In the genomic region with DNA sequence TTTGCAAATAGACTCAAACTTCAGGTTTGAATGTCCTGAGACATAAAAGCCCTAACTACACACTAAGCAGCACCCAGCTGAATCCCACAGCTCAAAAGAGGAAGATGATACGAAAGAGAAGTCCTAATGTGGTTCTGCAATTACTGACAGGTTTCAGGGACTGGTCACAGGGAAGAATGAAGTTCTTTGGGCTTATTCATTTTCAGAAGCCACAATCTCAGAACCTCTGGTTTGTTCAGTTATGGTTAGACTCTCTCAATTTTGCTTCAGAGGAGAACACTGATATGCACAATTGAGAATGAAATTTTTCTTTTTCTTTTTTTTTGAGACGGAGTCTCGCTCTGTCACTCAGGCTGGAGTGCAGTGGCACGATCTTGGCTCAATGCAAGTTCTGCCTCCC, we compare ENCODE assay signal across 16 cellular contexts.
DNase-seq lines count a peak whose midpoint lies in the region; ATAC-seq and TF ChIP-seq lines count a peak whose summit lies in the region.
"Had no signal": no experiment of that assay in that cellular context is flagged by ENCODE, and none has a peak within 500 bp of the region (broad histone marks: within the 10 kb centered on the region; RNA-seq: fewer than 3 reads in every experiment).

No MANE protein-coding gene starts in this region.

- ATAC-seq in GM18909 (IDR thresholded peaks at IDR 0.05; ENCODE audit: poor library complexity, unreplicated experiment) (peak; percentile 94), GM21717 (IDR thresholded peaks at IDR 0.05; ENCODE audit: unreplicated experiment) (peak; percentile 98), HG03196 (IDR thresholded peaks at IDR 0.05; ENCODE audit: unreplicated experiment) (peak; percentile 93), natural killer cell (no peak), T-helper 17 cell (no peak)
- peak; percentile 96 for ATAC-seq in activated T-helper 17 cell treated with anti-CD3 and anti-CD28 coated beads, Interleukin-2, amount 50 U/mL, for 72 hours (replicated peaks)
- ATAC-seq: naive thymus-derived CD8-positive, alpha-beta T cell had no signal

- H3K9me3 ChIP-seq in right atrium auricular region (no peaks in the 10 kb centered on the region), T-helper 17 cell (ENCODE audit: control insufficient read depth, low read length, poor library complexity, severe bottlenecking) (no peaks in the 10 kb centered on the region)

- no peaks in the 10 kb centered on the region for H3K4me1 ChIP-seq in right atrium auricular region

- TF ChIP-seq CTCF in natural killer cell (IDR thresholded peaks at IDR 0.05) (no peak), right atrium auricular region (IDR thresholded peaks at IDR 0.05) (no peak)

- DNase-seq in central memory CD4-positive, alpha-beta T cell = no peak
- DNase-seq in natural killer cell (no peak), right atrium auricular region (ENCODE audit: low spot score) (no peak), T-helper 17 cell (no peak)
- DNase-seq: activated gamma-delta T cell; DND-41; dorsolateral prefrontal cortex; hypothalamus; naive thymus-derived CD8-positive, alpha-beta T cell; stimulated activated CD4-positive, alpha-beta T cell treated with anti-CD3 and anti-CD28 coated beads, Interleukin-4, amount 100 ng/mL, for 24 hours had no signal

- H3K9me3 Mint-ChIP-seq in activated T-helper 17 cell treated with anti-CD3 and anti-CD28 coated beads, Interleukin-2, amount 50 U/mL, for 72 hours = no peaks in the 10 kb centered on the region
- no peaks in the 10 kb centered on the region for H3K9me3 Mint-ChIP-seq in natural killer cell
- H3K9me3 Mint-ChIP-seq: T-helper 1 cell treated with Interleukin-12 subunit alpha and Interleukin-12 subunit beta and Interleukin-4 antibody, amounts not matched to agents 30 μg/mL and 1 μg/mL, for 36 hours had no signal

- no peaks in the 10 kb centered on the region for H3K36me3 Mint-ChIP-seq in activated T-helper 17 cell treated with anti-CD3 and anti-CD28 coated beads, Interleukin-2, amount 50 U/mL, for 72 hours (ENCODE audit: low read depth)
- no peaks in the 10 kb centered on the region for H3K36me3 Mint-ChIP-seq in natural killer cell
- H3K36me3 Mint-ChIP-seq in T-helper 17 cell (ENCODE audit: low read depth) = no peaks in the 10 kb centered on the region
- H3K36me3 Mint-ChIP-seq: naive thymus-derived CD8-positive, alpha-beta T cell had no signal

- no peaks in the 10 kb centered on the region for H3K27me3 Mint-ChIP-seq in activated T-helper 17 cell treated with anti-CD3 and anti-CD28 coated beads, Interleukin-2, amount 50 U/mL, for 72 hours
- H3K27me3 Mint-ChIP-seq in natural killer cell (ENCODE audit: low read depth in 2 of 2) = peaks cover 0 to 2% of the 10 kb centered on the region in 2 donors
- no peaks in the 10 kb centered on the region for H3K27me3 Mint-ChIP-seq in T-helper 17 cell

- intact Hi-C loops in natural killer cell (cut with micrococcal nuclease) = no loop called here

- no peaks in the 10 kb centered on the region for H3K27me3 ChIP-seq in right atrium auricular region
- H3K27me3 ChIP-seq: dorsolateral prefrontal cortex had no signal

- no peak overlapping the region for H3K27ac ChIP-seq in right atrium auricular region
- H3K27ac ChIP-seq: dorsolateral prefrontal cortex, HL-60 had no signal

- peak overlapping the region; percentile 9 for H3K4me3 Mint-ChIP-seq in activated T-helper 17 cell treated with anti-CD3 and anti-CD28 coated beads, Interleukin-2, amount 50 U/mL, for 72 hours
- no peak overlapping the region for H3K4me3 Mint-ChIP-seq in natural killer cell
- H3K4me3 Mint-ChIP-seq in T-helper 17 cell = no peak overlapping the region
- H3K4me3 Mint-ChIP-seq: naive thymus-derived CD8-positive, alpha-beta T cell; T-helper 1 cell treated with Interleukin-12 subunit alpha and Interleukin-12 subunit beta and Interleukin-4 antibody, amounts not matched to agents 30 μg/mL and 1 μg/mL, for 36 hours had no signal

- peaks cover 32% of the 10 kb centered on the region for H3K4me1 Mint-ChIP-seq in activated T-helper 17 cell treated with anti-CD3 and anti-CD28 coated beads, Interleukin-2, amount 50 U/mL, for 72 hours
- H3K4me1 Mint-ChIP-seq in natural killer cell (peaks cover 13 to 23% of the 10 kb centered on the region in 2 donors), T-helper 17 cell (peaks cover 24% of the 10 kb centered on the region)
- H3K4me1 Mint-ChIP-seq: naive thymus-derived CD8-positive, alpha-beta T cell had no signal

- no peaks in the 10 kb centered on the region for H3K36me3 ChIP-seq in right atrium auricular region

- no peak overlapping the region for H3K4me3 ChIP-seq in right atrium auricular region
- H3K4me3 ChIP-seq: dorsolateral prefrontal cortex had no signal

- H3K27ac Mint-ChIP-seq in activated T-helper 17 cell treated with anti-CD3 and anti-CD28 coated beads, Interleukin-2, amount 50 U/mL, for 72 hours = peak overlapping the region; percentile 60
- H3K27ac Mint-ChIP-seq in natural killer cell = no peak overlapping the region
- no peak overlapping the region for H3K27ac Mint-ChIP-seq in T-helper 17 cell
- H3K27ac Mint-ChIP-seq: naive thymus-derived CD8-positive, alpha-beta T cell; T-helper 1 cell treated with Interleukin-12 subunit alpha and Interleukin-12 subunit beta and Interleukin-4 antibody, amounts not matched to agents 30 μg/mL and 1 μg/mL, for 36 hours had no signal

Comparison
In these comparisons a context has a peak if more than half of its experiments do, and no peak if none do; other contexts are left out.
1. ATAC-seq: peak in GM18909 (single experiment), GM21717 (single experiment), HG03196 (single experiment) and activated T-helper 17 cell treated with anti-CD3 and anti-CD28 coated beads, Interleukin-2, amount 50 U/mL, for 72 hours (single experiment); none in natural killer cell (0 of 3) and T-helper 17 cell (single experiment).